Comparison of ENCODE assay signal across 22 cellular contexts in genomic region chr5:6746244-6746643, GRCh38.
"Had no signal": no experiment of that assay in that cellular context is flagged by ENCODE, and none has a peak within 500 bp of the region (broad histone marks: within the 10 kb centered on the region; RNA-seq: fewer than 3 reads in every experiment).

No MANE protein-coding gene starts in this region.

- H3K4me1 ChIP-seq: adrenal gland, body of pancreas, colonic mucosa had no signal

- H3K27me3 Mint-ChIP-seq: activated CD4-positive, alpha-beta memory T cell treated with anti-CD3 and anti-CD28 coated beads for 36 hours; activated CD4-positive, alpha-beta T cell treated with anti-CD3 and anti-CD28 coated beads for 36 hours; activated CD4-positive, alpha-beta T cell treated with anti-CD3 and anti-CD28 coated beads, Interleukin-2, amount 10 ng/mL, durations not matched to agents 24 days and 14 days; activated naive CD4-positive, alpha-beta T cell treated with anti-CD3 and anti-CD28 coated beads, Interleukin-2, amount 50 U/mL, for 24 hours; activated naive CD8-positive, alpha-beta T cell treated with anti-CD3 and anti-CD28 coated beads for 36 hours; activated naive CD8-positive, alpha-beta T cell treated with anti-CD3 and anti-CD28 coated beads, Interleukin-2, amount 50 U/mL, for 24 hours; activated T-helper 17 cell treated with anti-CD3 and anti-CD28 coated beads, Interleukin-2, amount 50 U/mL, for 72 hours had no signal

- H3K4me3 Mint-ChIP-seq: activated CD4-positive, alpha-beta memory T cell treated with anti-CD3 and anti-CD28 coated beads for 36 hours; activated CD4-positive, alpha-beta T cell treated with anti-CD3 and anti-CD28 coated beads for 36 hours; activated CD4-positive, alpha-beta T cell treated with anti-CD3 and anti-CD28 coated beads, Interleukin-2, amount 10 ng/mL, durations not matched to agents 24 days and 14 days; activated CD8-positive, alpha-beta T cell treated with anti-CD3 and anti-CD28 coated beads, Interleukin-2, amount 10 ng/mL, durations not matched to agents 7 days and 5 days; activated naive CD4-positive, alpha-beta T cell treated with anti-CD3 and anti-CD28 coated beads, Interleukin-2, amount 50 U/mL, for 24 hours; activated naive CD8-positive, alpha-beta T cell treated with anti-CD3 and anti-CD28 coated beads for 36 hours; activated naive CD8-positive, alpha-beta T cell treated with anti-CD3 and anti-CD28 coated beads, Interleukin-2, amount 50 U/mL, for 24 hours; activated T-cell treated with anti-CD3 and anti-CD28 coated beads, Interleukin-2, amount 50 U/mL, for 4 hours; activated T-helper 17 cell treated with anti-CD3 and anti-CD28 coated beads, Interleukin-2, amount 50 U/mL, for 72 hours had no signal

- H3K9me3 Mint-ChIP-seq: activated CD4-positive, alpha-beta memory T cell treated with anti-CD3 and anti-CD28 coated beads for 36 hours; activated CD4-positive, alpha-beta T cell treated with anti-CD3 and anti-CD28 coated beads, Interleukin-2, amount 10 ng/mL, durations not matched to agents 24 days and 14 days; activated naive CD4-positive, alpha-beta T cell treated with anti-CD3 and anti-CD28 coated beads, Interleukin-2, amount 50 U/mL, for 24 hours; activated naive CD8-positive, alpha-beta T cell treated with anti-CD3 and anti-CD28 coated beads for 36 hours; activated naive CD8-positive, alpha-beta T cell treated with anti-CD3 and anti-CD28 coated beads, Interleukin-2, amount 50 U/mL, for 24 hours; activated T-cell treated with anti-CD3 and anti-CD28 coated beads, Interleukin-2, amount 50 U/mL, for 4 hours; activated T-helper 17 cell treated with anti-CD3 and anti-CD28 coated beads, Interleukin-2, amount 50 U/mL, for 72 hours had no signal

- H3K27me3 ChIP-seq: adrenal gland, body of pancreas, cardiac muscle cell, colonic mucosa had no signal

- DNase-seq: activated CD4-positive, alpha-beta memory T cell treated with anti-CD3 and anti-CD28 coated beads for 36 hours; activated CD4-positive, alpha-beta T cell treated with anti-CD3 and anti-CD28 coated beads for 36 hours; activated CD4-positive, CD25-positive, alpha-beta regulatory T cell; activated CD4-positive, CD25-positive, alpha-beta regulatory T cell treated with anti-CD3 and anti-CD28 coated beads, Interleukin-2, amount 50 U/mL, for 72 hours; activated effector memory CD4-positive, alpha-beta T cell treated with Interleukin-2 at 50 U/mL for 16 hours; activated gamma-delta T cell treated with Interleukin-2 at 50 U/mL for 16 hours; activated naive CD4-positive, alpha-beta T cell treated with Interleukin-2 at 50 U/mL for 16 hours; activated naive CD8-positive, alpha-beta T cell treated with anti-CD3 and anti-CD28 coated beads for 36 hours; activated naive CD8-positive, alpha-beta T cell treated with anti-CD3 and anti-CD28 coated beads, Interleukin-2, amount 50 U/mL, for 24 hours; activated T-cell treated with anti-CD3 and anti-CD28 coated beads, Interleukin-2, amount 50 U/mL, for 4 hours; aorta; cerebellar nuclear complex; colonic mucosa; effector CD8-positive, alpha-beta T cell had no signal

- H3K27ac ChIP-seq: body of pancreas, cardiac muscle cell, colonic mucosa, epithelial cell of prostate had no signal

- H3K9me3 ChIP-seq: adrenal gland, body of pancreas, colonic mucosa had no signal

- H3K27ac Mint-ChIP-seq: activated CD4-positive, alpha-beta memory T cell treated with anti-CD3 and anti-CD28 coated beads for 36 hours; activated CD4-positive, alpha-beta T cell treated with anti-CD3 and anti-CD28 coated beads for 36 hours; activated CD4-positive, alpha-beta T cell treated with anti-CD3 and anti-CD28 coated beads, Interleukin-2, amount 10 ng/mL, durations not matched to agents 24 days and 14 days; activated CD8-positive, alpha-beta T cell treated with anti-CD3 and anti-CD28 coated beads, Interleukin-2, amount 10 ng/mL, durations not matched to agents 7 days and 5 days; activated naive CD8-positive, alpha-beta T cell treated with anti-CD3 and anti-CD28 coated beads for 36 hours; activated naive CD8-positive, alpha-beta T cell treated with anti-CD3 and anti-CD28 coated beads, Interleukin-2, amount 50 U/mL, for 24 hours; activated T-helper 17 cell treated with anti-CD3 and anti-CD28 coated beads, Interleukin-2, amount 50 U/mL, for 72 hours had no signal

- H3K4me3 ChIP-seq: adrenal gland, body of pancreas, cardiac muscle cell, colonic mucosa had no signal
